In the genomic region with DNA sequence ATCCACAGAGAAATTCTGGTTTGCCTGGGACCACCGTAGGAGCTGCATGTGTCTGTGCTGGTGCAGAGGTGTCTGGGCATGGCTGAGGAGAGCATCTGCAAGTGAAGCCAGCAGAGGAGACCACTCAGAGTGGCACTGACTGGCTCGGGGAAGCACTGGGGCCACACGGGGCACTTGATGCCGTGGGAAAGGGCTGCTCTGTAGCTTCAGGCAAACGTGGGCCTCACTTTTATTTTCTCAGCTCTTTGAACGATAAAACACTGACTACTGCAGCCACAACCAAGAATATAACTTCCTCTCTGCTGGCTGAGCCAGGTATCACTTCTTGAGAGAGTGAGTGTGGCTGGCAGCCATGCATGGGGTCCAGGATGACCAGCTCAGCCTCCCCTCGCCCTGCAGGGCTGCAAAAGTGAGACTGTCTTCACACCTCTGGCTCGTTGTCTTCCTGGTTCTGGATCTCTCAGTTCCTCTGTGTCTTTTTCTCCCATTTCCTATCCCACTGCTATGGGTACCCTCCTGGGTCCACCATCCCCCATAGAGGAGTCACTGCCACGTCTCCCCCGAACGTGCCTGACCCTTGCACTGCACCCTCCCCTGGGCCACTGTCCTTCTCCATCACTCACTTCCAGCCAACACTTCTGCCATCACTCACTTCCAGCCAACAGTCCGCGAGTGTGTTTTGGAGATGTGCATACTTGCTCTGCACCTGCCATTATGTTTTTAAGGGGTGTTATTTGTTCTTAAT, we compare ENCODE assay signal across 1 cellular context.
TF ChIP-seq lines count a peak whose summit lies in the region.

No MANE protein-coding gene starts in this region.

TF ChIP-seq in GM12878, 131 proteins besides CTCF, POLR2A, EP300 and RAD21 (continued from another document):
- no peak for TF ChIP-seq SKIL (IDR thresholded peaks at IDR 0.05; ENCODE audit: low read depth, poor library complexity, severe bottlenecking)
- TF ChIP-seq E2F4 (IDR thresholded peaks at IDR 0.05; ENCODE audit: low read depth, low read length): no peak
- TF ChIP-seq, protein P1, sequence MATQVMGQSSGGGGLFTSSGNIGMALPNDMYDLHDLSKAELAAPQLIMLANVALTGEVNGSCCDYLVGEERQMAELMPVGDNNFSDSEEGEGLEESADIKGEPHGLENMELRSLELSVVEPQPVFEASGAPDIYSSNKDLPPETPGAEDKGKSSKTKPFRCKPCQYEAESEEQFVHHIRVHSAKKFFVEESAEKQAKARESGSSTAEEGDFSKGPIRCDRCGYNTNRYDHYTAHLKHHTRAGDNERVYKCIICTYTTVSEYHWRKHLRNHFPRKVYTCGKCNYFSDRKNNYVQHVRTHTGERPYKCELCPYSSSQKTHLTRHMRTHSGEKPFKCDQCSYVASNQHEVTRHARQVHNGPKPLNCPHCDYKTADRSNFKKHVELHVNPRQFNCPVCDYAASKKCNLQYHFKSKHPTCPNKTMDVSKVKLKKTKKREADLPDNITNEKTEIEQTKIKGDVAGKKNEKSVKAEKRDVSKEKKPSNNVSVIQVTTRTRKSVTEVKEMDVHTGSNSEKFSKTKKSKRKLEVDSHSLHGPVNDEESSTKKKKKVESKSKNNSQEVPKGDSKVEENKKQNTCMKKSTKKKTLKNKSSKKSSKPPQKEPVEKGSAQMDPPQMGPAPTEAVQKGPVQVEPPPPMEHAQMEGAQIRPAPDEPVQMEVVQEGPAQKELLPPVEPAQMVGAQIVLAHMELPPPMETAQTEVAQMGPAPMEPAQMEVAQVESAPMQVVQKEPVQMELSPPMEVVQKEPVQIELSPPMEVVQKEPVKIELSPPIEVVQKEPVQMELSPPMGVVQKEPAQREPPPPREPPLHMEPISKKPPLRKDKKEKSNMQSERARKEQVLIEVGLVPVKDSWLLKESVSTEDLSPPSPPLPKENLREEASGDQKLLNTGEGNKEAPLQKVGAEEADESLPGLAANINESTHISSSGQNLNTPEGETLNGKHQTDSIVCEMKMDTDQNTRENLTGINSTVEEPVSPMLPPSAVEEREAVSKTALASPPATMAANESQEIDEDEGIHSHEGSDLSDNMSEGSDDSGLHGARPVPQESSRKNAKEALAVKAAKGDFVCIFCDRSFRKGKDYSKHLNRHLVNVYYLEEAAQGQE (IDR thresholded peaks at IDR 0.05; ENCODE audit: low read depth, low read length): no peak
- no peak; the same call in 1 of the 2 replicates for TF ChIP-seq MTA3 (IDR thresholded peaks at IDR 0.05; ENCODE audit: borderline replicate concordance, low read length)
- no peak for TF ChIP-seq SREBF2 (IDR thresholded peaks at IDR 0.05; ENCODE audit: low read length)
